Comparison of ENCODE assay signal across 19 cellular contexts in genomic region chr15:30033763-30034162, GRCh38. TPM values are rescaled to one million over a fixed set of nuclear protein-coding genes. Genes with fewer than 3 reads are reported as not detected.
A peak's percentile ranks its signal among the peaks of the same experiment; 100 is the strongest.
DNase-seq lines count a peak whose midpoint lies in the region; ATAC-seq and TF ChIP-seq lines count a peak whose summit lies in the region.
"Had no signal": no experiment of that assay in that cellular context is flagged by ENCODE, and none has a peak within 500 bp of the region (broad histone marks: within the 10 kb centered on the region; RNA-seq: fewer than 3 reads in every experiment).

No MANE protein-coding gene starts in this region.

- ATAC-seq in GM19035 (IDR thresholded peaks at IDR 0.05; ENCODE audit: unreplicated experiment) = no peak
- ATAC-seq: GM12878, HCT116 had no signal

- H3K4me2 ChIP-seq in Karpas-422 (ENCODE audit: low read depth, low read length, poor library complexity, severe bottlenecking) = no peak overlapping the region
- H3K4me2 ChIP-seq: BLaER1 treated with 17β-estradiol and CSF1 and Interleukin-3, amounts not matched to agents 10 nM and 100 nM had no signal

- no peaks in the 10 kb centered on the region for H3K79me2 ChIP-seq in Karpas-422 (ENCODE audit: low read length)

- no peak for TF ChIP-seq CTCF in dorsolateral prefrontal cortex (IDR thresholded peaks at IDR 0.05 in 54 of 56, conservative IDR thresholded peaks at IDR 0.05 in 2 of 56; ENCODE audit: low read depth in 1 of 56, partially characterized antibody in 56 of 56)

- H3K4me3 ChIP-seq in dorsolateral prefrontal cortex (peak overlapping the region in 1 of 59 donors; percentile 21), Karpas-422 (ENCODE audit: low read length) (no peak overlapping the region)
- H3K4me3 ChIP-seq: BLaER1 treated with 17β-estradiol and CSF1 and Interleukin-3, amounts not matched to agents 10 nM and 100 nM; GM12878; GM23248 had no signal

- H3K27me3 ChIP-seq in dorsolateral prefrontal cortex (no peaks in the 10 kb centered on the region), Karpas-422 (ENCODE audit: low read length) (no peaks in the 10 kb centered on the region)
- H3K27me3 ChIP-seq: BLaER1 treated with 17β-estradiol and CSF1 and Interleukin-3, amounts not matched to agents 10 nM and 100 nM had no signal

- H3K4me1 ChIP-seq in Karpas-422 (ENCODE audit: low read length) = no peaks in the 10 kb centered on the region
- H3K4me1 ChIP-seq: BLaER1 treated with 17β-estradiol and CSF1 and Interleukin-3, amounts not matched to agents 10 nM and 100 nM had no signal

- H3K27ac ChIP-seq in dorsolateral prefrontal cortex = peak overlapping the region in 58 of 59 donors; percentile 31 to 96 (median 84)
- no peak overlapping the region for H3K27ac ChIP-seq in Karpas-422 (ENCODE audit: low read length)
- H3K27ac ChIP-seq: 22Rv1; BLaER1 treated with 17β-estradiol and CSF1 and Interleukin-3, amounts not matched to agents 10 nM and 100 nM; GM23248; HL-60 had no signal

- no peaks in the 10 kb centered on the region for H3K9me3 ChIP-seq in Karpas-422 (ENCODE audit: low read length)

- H2AFZ ChIP-seq in Karpas-422 (ENCODE audit: low read length) = no peak overlapping the region
- H2AFZ ChIP-seq: GM23248 had no signal

- peak; percentile 49 for DNase-seq in Ammon's horn (ENCODE audit: low spot score)
- peak in 1 of 10 donors; percentile 19 for DNase-seq in dorsolateral prefrontal cortex
- DNase-seq in medulla oblongata (ENCODE audit: extremely low spot score) = peak; percentile 67
- DNase-seq in superior temporal gyrus (ENCODE audit: extremely low spot score) = peak; percentile 67
- no peak for DNase-seq in Karpas-422
- no peak for DNase-seq in NOMO-1 treated with DMSO at 0.1 percent for 48 hours (lab: John Stamatoyannopoulos, UW; ENCODE audit: unreplicated experiment)
- DNase-seq: AML-193; Calu3; CD4-positive, CD25-positive, alpha-beta regulatory T cell; DMS 273 treated with DMSO at 0.1 percent for 48 hours; DMS79; GM23248 had no signal

- no peaks in the 10 kb centered on the region for H3K9me2 ChIP-seq in Karpas-422 (replicated peaks; ENCODE audit: insufficient read depth, low read length)

- H3K9ac ChIP-seq in Karpas-422 (ENCODE audit: low read length) = no peak overlapping the region
- H3K9ac ChIP-seq: BLaER1 treated with 17β-estradiol and CSF1 and Interleukin-3, amounts not matched to agents 10 nM and 100 nM; GM23248 had no signal

- H3K36me3 ChIP-seq in Karpas-422 (ENCODE audit: insufficient read depth, low read length) = no peaks in the 10 kb centered on the region
- H3K36me3 ChIP-seq: BLaER1 treated with 17β-estradiol and CSF1 and Interleukin-3, amounts not matched to agents 10 nM and 100 nM had no signal

- intact Hi-C loops in dorsolateral prefrontal cortex (cut with DNase I) = loop anchor here in 1 of 2 donors (10.0 kb wide), 1 partner anchor 209 kb away; the partner anchor contains the start of gene TJP1

- H4K20me1 ChIP-seq in Karpas-422 (ENCODE audit: insufficient read depth, low read depth, low read length) = no peaks in the 10 kb centered on the region
- H4K20me1 ChIP-seq: BLaER1 treated with 17β-estradiol and CSF1 and Interleukin-3, amounts not matched to agents 10 nM and 100 nM had no signal

RNA-seq across cellular contexts. Expression of gene GOLGA8J, which starts 49.0 kb away (rescaled TPM):
- total RNA-seq in dorsolateral prefrontal cortex = 1 to 10 TPM in 15 of 120 experiments, under 1 TPM in 26, not detected in 79; 0.31 to 2.4 (median 0.65) TPM
- total RNA-seq in Karpas-422 (2014; rRNA removed; shearing (Covaris generic); ENCODE audit: low replicate concordance) = not detected in 2 replicates
- total RNA-seq: Calu3; CD4-positive, CD25-positive, alpha-beta regulatory T cell; G401; GM12878; GM23248 had no signal

Comparison
In these comparisons a context has a peak if more than half of its experiments do, and no peak if none do; other contexts are left out.
1. DNase-seq: peak in Ammon's horn (single experiment), medulla oblongata (single experiment) and superior temporal gyrus (single experiment); none in Karpas-422 (single experiment) and NOMO-1 treated with DMSO at 0.1 percent for 48 hours (single experiment).